In the genomic region with DNA sequence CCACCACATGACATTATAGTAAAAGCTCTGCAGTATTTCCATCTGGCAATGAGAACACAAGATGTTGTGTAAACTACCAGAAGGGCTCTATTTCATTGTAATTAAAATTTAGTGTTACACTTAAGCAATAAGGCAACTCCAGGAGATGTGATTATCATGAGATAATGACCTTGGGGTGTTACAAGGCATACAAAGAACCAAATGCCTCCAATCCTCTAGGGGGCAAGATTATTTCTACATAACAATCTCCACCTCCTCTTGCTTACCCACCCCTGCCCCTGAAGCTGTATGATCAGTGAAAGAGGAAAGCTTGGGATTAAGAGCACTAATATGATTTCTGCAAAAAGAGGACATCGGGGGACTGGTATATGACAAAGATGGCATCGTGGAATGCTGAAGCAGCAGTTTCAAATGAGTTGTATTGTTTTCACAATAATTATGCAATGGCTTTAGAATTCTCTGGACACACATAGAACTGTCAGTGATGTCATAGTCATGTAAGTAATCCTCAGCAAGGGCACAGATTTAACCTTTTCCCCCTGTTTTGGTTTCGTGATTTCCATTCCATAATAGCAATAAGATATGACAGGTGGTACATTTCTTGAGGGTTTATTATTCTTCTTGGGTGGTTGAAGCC, we compare ENCODE assay signal across 1 cellular context.
TF ChIP-seq lines count a peak whose summit lies in the region.

No MANE protein-coding gene starts in this region.

TF ChIP-seq in IMR-90, 13 proteins besides CTCF, POLR2A, EP300 and RAD21 (continued from another document):
- TF ChIP-seq, protein P1, sequence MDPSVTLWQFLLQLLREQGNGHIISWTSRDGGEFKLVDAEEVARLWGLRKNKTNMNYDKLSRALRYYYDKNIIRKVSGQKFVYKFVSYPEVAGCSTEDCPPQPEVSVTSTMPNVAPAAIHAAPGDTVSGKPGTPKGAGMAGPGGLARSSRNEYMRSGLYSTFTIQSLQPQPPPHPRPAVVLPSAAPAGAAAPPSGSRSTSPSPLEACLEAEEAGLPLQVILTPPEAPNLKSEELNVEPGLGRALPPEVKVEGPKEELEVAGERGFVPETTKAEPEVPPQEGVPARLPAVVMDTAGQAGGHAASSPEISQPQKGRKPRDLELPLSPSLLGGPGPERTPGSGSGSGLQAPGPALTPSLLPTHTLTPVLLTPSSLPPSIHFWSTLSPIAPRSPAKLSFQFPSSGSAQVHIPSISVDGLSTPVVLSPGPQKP (IDR thresholded peaks at IDR 0.05; ENCODE audit: borderline replicate concordance, low read depth, low read length) = no peak
